ENCODE assay signal across 20 cellular contexts in genomic region chr9:73807956-73808355, GRCh38.
A peak's percentile ranks its signal among the peaks of the same experiment; 100 is the strongest.
DNase-seq lines count a peak whose midpoint lies in the region; ATAC-seq and TF ChIP-seq lines count a peak whose summit lies in the region.
"Had no signal": no experiment of that assay in that cellular context is flagged by ENCODE, and none has a peak within 500 bp of the region (broad histone marks: within the 10 kb centered on the region; RNA-seq: fewer than 3 reads in every experiment).

No MANE protein-coding gene starts in this region.

- DNase-seq in NCI-H82 (lab: John Stamatoyannopoulos, UW), result peak; percentile 7
- DNase-seq in NCI-H82 treated with DMSO at 0.1 percent for 48 hours (lab: John Stamatoyannopoulos, UW; ENCODE audit: unreplicated experiment), result no peak
- peak; percentile 5 to 7 for DNase-seq in cardiac fibroblast (ENCODE audit: low read depth in 2 of 2)
- DNase-seq in foreskin fibroblast, result peak; percentile 7 to 8
- DNase-seq in skeletal muscle cell (ENCODE audit: low read depth), result peak; percentile 25
- no peak for DNase-seq in AG08395 (ENCODE audit: low spot score)
- no peak for DNase-seq in MV-4-11 (lab: John Stamatoyannopoulos, UW)
- DNase-seq: ACHN; CD8-positive, alpha-beta memory T cell; Karpas-422; MG63; NCI-H1048; NCI-H1417 treated with DMSO at 0.1 percent for 48 hours; NCI-H187; NCI-H2107; NCI-H524; NCI-H774 had no signal

- TF ChIP-seq CTCF in cardiac fibroblast (IDR thresholded peaks at IDR 0.05; ENCODE audit: low read depth, low read length) (no peak), foreskin fibroblast (IDR thresholded peaks at IDR 0.05; ENCODE audit: low read depth, low read length) (no peak)

- H3K4me3 ChIP-seq in cardiac fibroblast (replicated peaks in 1 of 2; ENCODE audit: low read depth in 2 of 2, low read length in 2 of 2), result no peak overlapping the region
- no peak overlapping the region for H3K4me3 ChIP-seq in foreskin fibroblast (ENCODE audit: low read depth in 1 of 2, low read length in 2 of 2)
- H3K4me3 ChIP-seq in skeletal muscle cell (ENCODE audit: low read depth, low read length), result no peak overlapping the region
- H3K4me3 ChIP-seq: BLaER1 treated with 17β-estradiol and CSF1 and Interleukin-3, amounts not matched to agents 10 nM and 100 nM; MG63 had no signal

- no peak for ATAC-seq in HG02870 (IDR thresholded peaks at IDR 0.05; ENCODE audit: unreplicated experiment)
- ATAC-seq: Right ventricle myocardium inferior had no signal

Comparison
In these comparisons a context has a peak if more than half of its experiments do, and no peak if none do; other contexts are left out.
1. DNase-seq: peak in NCI-H82 (single experiment), cardiac fibroblast (2 of 2), foreskin fibroblast (2 of 2) and skeletal muscle cell (single experiment); none in NCI-H82 treated with DMSO at 0.1 percent for 48 hours (single experiment), AG08395 (single experiment) and MV-4-11 (single experiment).